In genomic region chr2:27407798-27408491, GRCh38 we compare ENCODE assay signal across 6 cellular contexts. TPM values are rescaled to one million over a fixed set of nuclear protein-coding genes. Genes with fewer than 3 reads are reported as not detected.
DNase-seq lines count a peak whose midpoint lies in the region; TF ChIP-seq lines count a peak whose summit lies in the region.

No MANE protein-coding gene starts in this region.

- peak overlapping the region; percentile 78 for H3K4me3 Mint-ChIP-seq in endodermal cell

- peak overlapping the region; percentile 94 for H3K4me3 ChIP-seq in endodermal cell (ENCODE audit: low read length)
- peak overlapping the region; percentile 87 for H3K4me3 ChIP-seq in retinal pigment epithelial cell (ENCODE audit: low read length)

- peak; percentile 83 for TF ChIP-seq CTCF in endodermal cell (conservative IDR thresholded peaks at IDR 0.05)
- TF ChIP-seq CTCF in retinal pigment epithelial cell (conservative IDR thresholded peaks at IDR 0.05; ENCODE audit: low read depth, low read length), result peak; percentile 69

- H3K4me1 ChIP-seq in endodermal cell (ENCODE audit: control insufficient read depth, insufficient read depth, low read length), result no peaks in the 10 kb centered on the region

- peak; percentile 59 for DNase-seq in DMS53 (lab: John Stamatoyannopoulos, UW)
- no peak for DNase-seq in DMS53 treated with DMSO at 0.1 percent for 48 hours (lab: John Stamatoyannopoulos, UW; ENCODE audit: unreplicated experiment)
- DNase-seq in NCI-H526 treated with DMSO at 0.1 percent for 48 hours (lab: John Stamatoyannopoulos, UW), result peak; percentile 64
- DNase-seq in endodermal cell, result peak; percentile 80
- DNase-seq in retinal pigment epithelial cell (ENCODE audit: low read depth), result peak; percentile 26
- DNase-seq in stimulated activated CD4-positive, alpha-beta T cell treated with anti-CD3 and anti-CD28 coated beads, Interleukin-15, amount 100 ng/mL, for 24 hours, result no peak

- peak overlapping the region; percentile 83 for H3K27ac Mint-ChIP-seq in endodermal cell

- H3K36me3 ChIP-seq in endodermal cell (ENCODE audit: control insufficient read depth, insufficient read depth, low read length), result peaks cover 21% of the 10 kb centered on the region

- peaks cover 12% of the 10 kb centered on the region for H3K4me1 Mint-ChIP-seq in endodermal cell

- peaks cover 7% of the 10 kb centered on the region for H3K9me3 Mint-ChIP-seq in endodermal cell

- H3K9me3 ChIP-seq in endodermal cell (ENCODE audit: control insufficient read depth, low read length), result no peaks in the 10 kb centered on the region

- WGBS in endodermal cell (ENCODE audit: insufficient coverage in 1 of 2, insufficient read length in 1 of 2), 2 experiments, result 44 to 53% methylated on average over 10 to 15 of the region's 16 CpGs

- H3K27ac ChIP-seq in endodermal cell (ENCODE audit: low read depth, low read length), result no peak overlapping the region

- H3K9ac ChIP-seq in endodermal cell (ENCODE audit: extremely low read depth, low read length, poor library complexity, severe bottlenecking), result peak overlapping the region; percentile 80

- peaks cover 26% of the 10 kb centered on the region for H3K36me3 Mint-ChIP-seq in endodermal cell (ENCODE audit: low read depth)

- H3K27me3 Mint-ChIP-seq in endodermal cell (ENCODE audit: insufficient read depth), result peaks cover under 1% of the 10 kb centered on the region

- peaks cover 9% of the 10 kb centered on the region for H3K27me3 ChIP-seq in endodermal cell (ENCODE audit: control insufficient read depth, insufficient read depth, low read length, poor library complexity, severe bottlenecking)

RNA-seq across cellular contexts. Expression of gene PPM1G, which starts 1.4 kb away (rescaled TPM):
- total RNA-seq in endodermal cell, result 100 to 1,000 TPM; 124 to 125 TPM
- 107 TPM for polyA plus RNA-seq in endodermal cell (2013, experiment 1 of 2)
- polyA plus RNA-seq in endodermal cell (2013, experiment 2 of 2), result 102 TPM

RNA-seq across cellular contexts. Expression of gene NRBP1, which starts 20.5 kb away (rescaled TPM):
- total RNA-seq in endodermal cell, result 100 to 1,000 TPM; 141 to 153 TPM
- polyA plus RNA-seq in endodermal cell (2013, experiment 1 of 2), result 100 TPM
- 95.2 TPM for polyA plus RNA-seq in endodermal cell (2013, experiment 2 of 2)

RNA-seq across cellular contexts. Expression of gene ZNF513, which starts 27.4 kb away (rescaled TPM):
- 10 to 100 TPM; 30.7 to 32.5 TPM for total RNA-seq in endodermal cell
- 21.3 TPM for polyA plus RNA-seq in endodermal cell (2013, experiment 1 of 2)
- 20.5 TPM for polyA plus RNA-seq in endodermal cell (2013, experiment 2 of 2)

RNA-seq across cellular contexts. Expression of gene KRTCAP3, which starts 34.2 kb away (rescaled TPM):
- 10 to 100 TPM; 27.0 to 29.7 TPM for total RNA-seq in endodermal cell
- polyA plus RNA-seq in endodermal cell (2013, experiment 1 of 2), result 8.3 TPM
- polyA plus RNA-seq in endodermal cell (2013, experiment 2 of 2), result 5.4 TPM

RNA-seq across cellular contexts. Expression of gene SNX17, which starts 37.5 kb away (rescaled TPM):
- total RNA-seq in endodermal cell, result 10 to 100 TPM; 81.2 to 92.6 TPM
- polyA plus RNA-seq in endodermal cell (2013, experiment 1 of 2), result 70.9 TPM
- 68.6 TPM for polyA plus RNA-seq in endodermal cell (2013, experiment 2 of 2)

Comparison
In these comparisons a context has a peak if more than half of its experiments do, and no peak if none do; other contexts are left out.
1. DNase-seq: peak in DMS53 (single experiment), NCI-H526 treated with DMSO at 0.1 percent for 48 hours (single experiment), endodermal cell (single experiment) and retinal pigment epithelial cell (single experiment); none in DMS53 treated with DMSO at 0.1 percent for 48 hours (single experiment) and stimulated activated CD4-positive, alpha-beta T cell treated with anti-CD3 and anti-CD28 coated beads, Interleukin-15, amount 100 ng/mL, for 24 hours (single experiment).